22 cellular contexts compared by ENCODE assay signal in genomic region chr6:133047065-133047665, GRCh38.
DNase-seq lines count a peak whose midpoint lies in the region; ATAC-seq, FAIRE-seq and TF ChIP-seq lines count a peak whose summit lies in the region.
"Had no signal": no experiment of that assay in that cellular context is flagged by ENCODE, and none has a peak within 500 bp of the region (broad histone marks: within the 10 kb centered on the region; RNA-seq: fewer than 3 reads in every experiment).

No MANE protein-coding gene starts in this region.

- no peak overlapping the region for H3K4me3 Mint-ChIP-seq in astrocyte (ENCODE audit: unreplicated experiment)
- no peak overlapping the region for H3K4me3 Mint-ChIP-seq in HFFc6
- H3K4me3 Mint-ChIP-seq: CD4-positive, CD25-positive, alpha-beta regulatory T cell had no signal

- no peaks in the 10 kb centered on the region for H3K36me3 ChIP-seq in KMS-11 (ENCODE audit: insufficient read depth)
- no peaks in the 10 kb centered on the region for H3K36me3 ChIP-seq in astrocyte (ENCODE audit: insufficient read depth, low read length)
- H3K36me3 ChIP-seq in left ventricle myocardium inferior = no peaks in the 10 kb centered on the region
- H3K36me3 ChIP-seq in psoas muscle (ENCODE audit: insufficient read depth in 1 of 2, low read depth in 1 of 2) = no peaks in the 10 kb centered on the region
- no peaks in the 10 kb centered on the region for H3K36me3 ChIP-seq in aorta (ENCODE audit: control insufficient read depth in 1 of 2, insufficient read depth in 2 of 2, low read length in 1 of 2)
- H3K36me3 ChIP-seq: BLaER1, MG63 had no signal

- no peaks in the 10 kb centered on the region for H4K20me1 ChIP-seq in KMS-11 (ENCODE audit: insufficient read depth)
- no peaks in the 10 kb centered on the region for H4K20me1 ChIP-seq in astrocyte (ENCODE audit: insufficient read depth, low read length)
- H4K20me1 ChIP-seq: BLaER1 had no signal

- no peak for FAIRE-seq in astrocyte (lab: Jason Lieb, UNC)
- FAIRE-seq: GM12892, H1, HTR-8/SVneo, K562 had no signal

- no peak overlapping the region for H3K9ac ChIP-seq in KMS-11
- H3K9ac ChIP-seq in astrocyte (ENCODE audit: low read length) = no peak overlapping the region
- H3K9ac ChIP-seq: BLaER1 had no signal

- H3K27ac ChIP-seq in KMS-11 = peak overlapping the region; percentile 33; the same call in 1 of the 2 replicates
- no peak overlapping the region for H3K27ac ChIP-seq in astrocyte (ENCODE audit: low read depth, low read length)
- H3K27ac ChIP-seq in left ventricle myocardium inferior (replicated peaks) = peak overlapping the region; percentile 77
- H3K27ac ChIP-seq in psoas muscle = peak overlapping the region; percentile 63
- no peak overlapping the region for H3K27ac ChIP-seq in aorta (ENCODE audit: low read depth in 1 of 2, low read length in 2 of 2)
- H3K27ac ChIP-seq: BLaER1, RWPE1 had no signal

- no peaks in the 10 kb centered on the region for H3K27me3 Mint-ChIP-seq in astrocyte (ENCODE audit: low read depth, unreplicated experiment)
- no peaks in the 10 kb centered on the region for H3K27me3 Mint-ChIP-seq in HFFc6 (ENCODE audit: insufficient read depth)
- H3K27me3 Mint-ChIP-seq: CD4-positive, CD25-positive, alpha-beta regulatory T cell had no signal

- peak; percentile 66 to 93 (median 79) for ATAC-seq in psoas muscle
- ATAC-seq in aorta (ENCODE audit: low FRiP score) = no peak
- ATAC-seq: HCT116, K562, Panc1 had no signal

- WGBS in psoas muscle, 3 donors = 27 to 50% (median 36%) methylated on average over 5 of the region's 5 CpGs
- WGBS in aorta, 2 donors = 73 to 75% methylated on average over 5 of the region's 5 CpGs

- H3K27ac Mint-ChIP-seq in astrocyte (ENCODE audit: unreplicated experiment) (no peak overlapping the region), HFFc6 (no peak overlapping the region)
- H3K27ac Mint-ChIP-seq: CD4-positive, CD25-positive, alpha-beta regulatory T cell had no signal

- H3K4me3 ChIP-seq in KMS-11 (IDR thresholded peaks at IDR 0.05; ENCODE audit: insufficient read depth, low read depth, low read length) (no peak overlapping the region), astrocyte (ENCODE audit: insufficient read depth, low read depth, low read length) (no peak overlapping the region), left ventricle myocardium inferior (no peak overlapping the region), psoas muscle (no peak overlapping the region), aorta (ENCODE audit: low read length in 2 of 2) (no peak overlapping the region)
- H3K4me3 ChIP-seq: BLaER1, K562, MG63 had no signal

- H3K36me3 Mint-ChIP-seq in astrocyte (ENCODE audit: low read depth, unreplicated experiment) = no peaks in the 10 kb centered on the region
- no peaks in the 10 kb centered on the region for H3K36me3 Mint-ChIP-seq in HFFc6 (ENCODE audit: low read depth)
- H3K36me3 Mint-ChIP-seq: CD4-positive, CD25-positive, alpha-beta regulatory T cell had no signal

- H3K27me3 ChIP-seq in KMS-11 (ENCODE audit: insufficient read depth, low read depth) (no peaks in the 10 kb centered on the region), astrocyte (ENCODE audit: insufficient read depth, low read length) (no peaks in the 10 kb centered on the region), left ventricle myocardium inferior (ENCODE audit: low read depth) (no peaks in the 10 kb centered on the region), psoas muscle (ENCODE audit: insufficient read depth in 3 of 3, low read length in 2 of 3) (no peaks in the 10 kb centered on the region), aorta (ENCODE audit: control insufficient read depth in 1 of 2, insufficient read depth in 2 of 2, low read length in 1 of 2) (no peaks in the 10 kb centered on the region)
- H3K27me3 ChIP-seq: BLaER1, MG63 had no signal

- H3K4me1 ChIP-seq in KMS-11 (ENCODE audit: low read depth, poor library complexity, severe bottlenecking) (peaks cover 24% of the 10 kb centered on the region), astrocyte (ENCODE audit: insufficient read depth, low read length) (no peaks in the 10 kb centered on the region), left ventricle myocardium inferior (peaks cover 12% of the 10 kb centered on the region), psoas muscle (peaks cover 14% of the 10 kb centered on the region), aorta (ENCODE audit: control insufficient read depth in 1 of 2, insufficient read depth in 2 of 2, low read length in 2 of 2) (no peaks in the 10 kb centered on the region)
- H3K4me1 ChIP-seq: BLaER1 had no signal

- H2AFZ ChIP-seq in KMS-11 (ENCODE audit: low read depth) (no peak overlapping the region), astrocyte (ENCODE audit: low read depth, low read length) (no peak overlapping the region)

- DNase-seq in astrocyte (ENCODE audit: low read depth) (peak; percentile 3), left ventricle myocardium inferior (no peak), psoas muscle (no peak), aorta (no peak), HFFc6 (no peak)
- DNase-seq in stimulated activated CD4-positive, alpha-beta T cell treated with anti-CD3 and anti-CD28 coated beads, Interleukin-15, amount 100 ng/mL, for 24 hours = no peak
- DNase-seq: CD4-positive, CD25-positive, alpha-beta regulatory T cell; DMS153; DND-41; MG63; NCI-H1105 treated with DMSO at 0.1 percent for 48 hours; NCI-H2029; NCI-H526 treated with DMSO at 0.1 percent for 48 hours had no signal

- H3K9me3 Mint-ChIP-seq in astrocyte (ENCODE audit: unreplicated experiment) = no peaks in the 10 kb centered on the region
- peaks cover 13% of the 10 kb centered on the region for H3K9me3 Mint-ChIP-seq in HFFc6

- TF ChIP-seq CTCF in KMS-11 (conservative IDR thresholded peaks at IDR 0.05; ENCODE audit: low read depth, low read length) = no peak
- no peak for TF ChIP-seq CTCF in astrocyte (IDR thresholded peaks at IDR 0.05; ENCODE audit: insufficient read depth, low read depth, low read length)
- no peak for TF ChIP-seq CTCF in left ventricle myocardium inferior (IDR thresholded peaks at IDR 0.05; ENCODE audit: borderline replicate concordance)
- no peak for TF ChIP-seq CTCF in psoas muscle (IDR thresholded peaks at IDR 0.05)
- no peak for TF ChIP-seq CTCF in HFFc6 (IDR thresholded peaks at IDR 0.05)

- no peaks in the 10 kb centered on the region for H3K79me2 ChIP-seq in KMS-11 (ENCODE audit: insufficient read depth, low read depth)
- no peaks in the 10 kb centered on the region for H3K79me2 ChIP-seq in astrocyte (ENCODE audit: insufficient read depth, low read length)

- H3K4me1 Mint-ChIP-seq in astrocyte (ENCODE audit: low read depth, unreplicated experiment) (no peaks in the 10 kb centered on the region), HFFc6 (ENCODE audit: low read depth) (no peaks in the 10 kb centered on the region)
- H3K4me1 Mint-ChIP-seq: CD4-positive, CD25-positive, alpha-beta regulatory T cell had no signal

- intact Hi-C loops in left ventricle myocardium inferior (cut with micrococcal nuclease) = no loop called here
- intact Hi-C loops in psoas muscle (cut with DNase I) = no loop called here
- intact Hi-C loops in aorta (cut with DNase I) = no loop called here

- H3K9me3 ChIP-seq in astrocyte (ENCODE audit: insufficient read depth, low read depth, low read length) = no peaks in the 10 kb centered on the region
- H3K9me3 ChIP-seq in left ventricle myocardium inferior (replicated peaks) = no peaks in the 10 kb centered on the region
- H3K9me3 ChIP-seq in psoas muscle = no peaks in the 10 kb centered on the region
- no peaks in the 10 kb centered on the region for H3K9me3 ChIP-seq in aorta (ENCODE audit: control insufficient read depth, low read length)
- H3K9me3 ChIP-seq: BLaER1, MG63 had no signal

- peak overlapping the region; percentile 87; the same call in 1 of the 2 replicates for H3K4me2 ChIP-seq in KMS-11
- H3K4me2 ChIP-seq in astrocyte (ENCODE audit: low read length) = no peak overlapping the region
- H3K4me2 ChIP-seq: BLaER1 had no signal

Comparison
In these comparisons a context has a peak if more than half of its experiments do, and no peak if none do; other contexts are left out.
1. H3K27ac ChIP-seq: peak in KMS-11 (single experiment), left ventricle myocardium inferior (single experiment) and psoas muscle (single experiment); none in astrocyte (single experiment) and aorta (0 of 2).